1 cellular context compared by ENCODE assay signal in the genomic region with DNA sequence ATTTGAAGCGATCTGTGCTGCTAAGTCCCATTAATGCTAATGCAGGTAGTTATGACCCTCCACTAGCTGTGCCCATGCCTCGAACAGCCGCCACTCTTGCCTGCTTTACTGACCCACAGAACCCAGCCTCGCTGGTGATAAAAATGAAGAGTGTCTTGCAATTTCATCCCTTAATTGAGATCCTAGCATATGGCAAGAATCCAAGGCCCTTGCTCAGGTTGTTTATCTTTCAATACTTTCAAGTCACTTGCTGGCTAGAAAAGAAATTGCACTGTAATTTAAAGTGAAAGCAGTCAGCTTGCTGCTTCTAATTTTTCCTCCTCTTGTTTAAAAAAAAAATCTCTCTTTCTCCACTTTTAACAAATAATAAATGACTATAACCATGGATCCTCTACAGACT.
TF ChIP-seq lines count a peak whose summit lies in the region.

No MANE protein-coding gene starts in this region.

TF ChIP-seq in WTC11, 78 proteins besides CTCF, POLR2A, EP300 and RAD21 (continued from another document):
- TF ChIP-seq, protein P1, sequence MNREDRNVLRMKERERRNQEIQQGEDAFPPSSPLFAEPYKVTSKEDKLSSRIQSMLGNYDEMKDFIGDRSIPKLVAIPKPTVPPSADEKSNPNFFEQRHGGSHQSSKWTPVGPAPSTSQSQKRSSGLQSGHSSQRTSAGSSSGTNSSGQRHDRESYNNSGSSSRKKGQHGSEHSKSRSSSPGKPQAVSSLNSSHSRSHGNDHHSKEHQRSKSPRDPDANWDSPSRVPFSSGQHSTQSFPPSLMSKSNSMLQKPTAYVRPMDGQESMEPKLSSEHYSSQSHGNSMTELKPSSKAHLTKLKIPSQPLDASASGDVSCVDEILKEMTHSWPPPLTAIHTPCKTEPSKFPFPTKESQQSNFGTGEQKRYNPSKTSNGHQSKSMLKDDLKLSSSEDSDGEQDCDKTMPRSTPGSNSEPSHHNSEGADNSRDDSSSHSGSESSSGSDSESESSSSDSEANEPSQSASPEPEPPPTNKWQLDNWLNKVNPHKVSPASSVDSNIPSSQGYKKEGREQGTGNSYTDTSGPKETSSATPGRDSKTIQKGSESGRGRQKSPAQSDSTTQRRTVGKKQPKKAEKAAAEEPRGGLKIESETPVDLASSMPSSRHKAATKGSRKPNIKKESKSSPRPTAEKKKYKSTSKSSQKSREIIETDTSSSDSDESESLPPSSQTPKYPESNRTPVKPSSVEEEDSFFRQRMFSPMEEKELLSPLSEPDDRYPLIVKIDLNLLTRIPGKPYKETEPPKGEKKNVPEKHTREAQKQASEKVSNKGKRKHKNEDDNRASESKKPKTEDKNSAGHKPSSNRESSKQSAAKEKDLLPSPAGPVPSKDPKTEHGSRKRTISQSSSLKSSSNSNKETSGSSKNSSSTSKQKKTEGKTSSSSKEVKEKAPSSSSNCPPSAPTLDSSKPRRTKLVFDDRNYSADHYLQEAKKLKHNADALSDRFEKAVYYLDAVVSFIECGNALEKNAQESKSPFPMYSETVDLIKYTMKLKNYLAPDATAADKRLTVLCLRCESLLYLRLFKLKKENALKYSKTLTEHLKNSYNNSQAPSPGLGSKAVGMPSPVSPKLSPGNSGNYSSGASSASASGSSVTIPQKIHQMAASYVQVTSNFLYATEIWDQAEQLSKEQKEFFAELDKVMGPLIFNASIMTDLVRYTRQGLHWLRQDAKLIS (CRISPR knock-in tag; IDR thresholded peaks at IDR 0.05; ENCODE audit: borderline replicate concordance) = no peak
- TF ChIP-seq, protein P2, sequence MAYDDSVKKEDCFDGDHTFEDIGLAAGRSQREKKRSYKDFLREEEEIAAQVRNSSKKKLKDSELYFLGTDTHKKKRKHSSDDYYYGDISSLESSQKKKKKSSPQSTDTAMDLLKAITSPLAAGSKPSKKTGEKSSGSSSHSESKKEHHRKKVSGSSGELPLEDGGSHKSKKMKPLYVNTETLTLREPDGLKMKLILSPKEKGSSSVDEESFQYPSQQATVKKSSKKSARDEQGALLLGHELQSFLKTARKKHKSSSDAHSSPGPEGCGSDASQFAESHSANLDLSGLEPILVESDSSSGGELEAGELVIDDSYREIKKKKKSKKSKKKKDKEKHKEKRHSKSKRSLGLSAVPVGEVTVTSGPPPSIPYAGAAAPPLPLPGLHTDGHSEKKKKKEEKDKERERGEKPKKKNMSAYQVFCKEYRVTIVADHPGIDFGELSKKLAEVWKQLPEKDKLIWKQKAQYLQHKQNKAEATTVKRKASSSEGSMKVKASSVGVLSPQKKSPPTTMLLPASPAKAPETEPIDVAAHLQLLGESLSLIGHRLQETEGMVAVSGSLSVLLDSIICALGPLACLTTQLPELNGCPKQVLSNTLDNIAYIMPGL (CRISPR knock-in tag; IDR thresholded peaks at IDR 0.05) = no peak
- TF ChIP-seq ZNF416 (CRISPR knock-in tag; IDR thresholded peaks at IDR 0.05) = no peak
- no peak for TF ChIP-seq MXD4 (CRISPR knock-in tag; IDR thresholded peaks at IDR 0.05; ENCODE audit: borderline replicate concordance)
- TF ChIP-seq, protein P3, sequence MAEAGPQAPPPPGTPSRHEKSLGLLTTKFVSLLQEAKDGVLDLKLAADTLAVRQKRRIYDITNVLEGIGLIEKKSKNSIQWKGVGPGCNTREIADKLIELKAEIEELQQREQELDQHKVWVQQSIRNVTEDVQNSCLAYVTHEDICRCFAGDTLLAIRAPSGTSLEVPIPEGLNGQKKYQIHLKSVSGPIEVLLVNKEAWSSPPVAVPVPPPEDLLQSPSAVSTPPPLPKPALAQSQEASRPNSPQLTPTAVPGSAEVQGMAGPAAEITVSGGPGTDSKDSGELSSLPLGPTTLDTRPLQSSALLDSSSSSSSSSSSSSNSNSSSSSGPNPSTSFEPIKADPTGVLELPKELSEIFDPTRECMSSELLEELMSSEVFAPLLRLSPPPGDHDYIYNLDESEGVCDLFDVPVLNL (CRISPR knock-in tag; IDR thresholded peaks at IDR 0.05; ENCODE audit: borderline replicate concordance, low read depth) = no peak
- TF ChIP-seq FOXJ3 (CRISPR knock-in tag; IDR thresholded peaks at IDR 0.05; ENCODE audit: borderline replicate concordance) = no peak
- TF ChIP-seq, protein P4, sequence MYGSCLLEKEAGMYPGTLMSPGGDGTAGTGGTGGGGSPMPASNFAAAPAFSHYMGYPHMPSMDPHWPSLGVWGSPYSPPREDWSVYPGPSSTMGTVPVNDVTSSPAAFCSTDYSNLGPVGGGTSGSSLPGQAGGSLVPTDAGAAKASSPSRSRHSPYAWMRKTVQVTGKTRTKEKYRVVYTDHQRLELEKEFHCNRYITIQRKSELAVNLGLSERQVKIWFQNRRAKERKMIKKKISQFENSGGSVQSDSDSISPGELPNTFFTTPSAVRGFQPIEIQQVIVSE (CRISPR knock-in tag; IDR thresholded peaks at IDR 0.05; ENCODE audit: borderline replicate concordance) = no peak
- no peak for TF ChIP-seq FOXP1 (CRISPR knock-in tag; IDR thresholded peaks at IDR 0.05; ENCODE audit: borderline replicate concordance)
